In the genomic region with DNA sequence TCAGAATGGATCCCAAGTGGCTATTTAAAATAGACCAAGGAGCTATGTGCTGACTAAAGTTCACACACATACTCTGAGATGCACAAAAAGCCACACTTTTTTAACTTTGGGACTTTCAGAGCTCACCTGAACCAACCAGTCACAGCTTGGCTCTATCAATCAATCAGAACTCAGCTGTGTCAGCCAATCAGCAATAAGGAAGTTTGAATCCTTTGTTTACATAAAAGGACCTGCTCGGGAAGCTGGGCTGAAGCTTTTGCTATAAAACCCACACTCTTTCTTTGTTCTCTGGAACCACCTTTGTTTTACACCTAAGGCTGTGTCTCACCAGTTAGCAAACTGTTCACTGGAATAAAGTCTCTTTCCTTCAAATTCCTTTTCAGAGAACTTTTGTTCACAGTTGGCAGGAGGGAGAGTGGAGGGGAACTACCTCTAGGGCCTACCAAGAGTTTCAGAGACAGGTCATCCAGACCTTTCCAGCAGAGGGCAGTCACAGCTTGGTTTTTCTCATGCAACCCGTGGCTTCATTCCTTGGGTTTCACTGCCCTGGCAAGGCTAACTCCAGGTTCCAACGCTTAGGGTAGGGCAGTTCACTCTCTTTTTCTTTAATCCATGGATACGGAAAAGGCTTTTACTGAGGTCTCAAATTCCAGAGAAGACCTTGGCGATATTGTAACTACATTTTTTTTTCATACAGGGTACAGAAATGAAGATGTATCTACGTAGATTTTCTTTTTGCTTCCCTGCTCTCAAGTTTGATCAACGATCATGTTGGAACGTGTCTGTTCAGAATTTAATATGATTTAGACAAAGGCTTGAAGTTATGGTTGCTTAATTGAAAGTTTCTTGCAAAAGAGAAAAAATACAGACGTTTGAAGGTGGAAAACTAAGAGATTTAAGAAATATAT, we compare ENCODE assay signal across 8 cellular contexts.
A peak's percentile ranks its signal among the peaks of the same experiment; 100 is the strongest.
DNase-seq lines count a peak whose midpoint lies in the region; FAIRE-seq and TF ChIP-seq lines count a peak whose summit lies in the region.

No MANE protein-coding gene starts in this region.

- peak; percentile 86 for FAIRE-seq in H54 (lab: Jason Lieb, UNC)

- no peaks in the 10 kb centered on the region for H3K27me3 ChIP-seq in MM.1S (replicated peaks; ENCODE audit: insufficient read depth, low read length)
- H3K27me3 ChIP-seq in ovary = no peaks in the 10 kb centered on the region
- no peaks in the 10 kb centered on the region for H3K27me3 ChIP-seq in tibial nerve

- H3K4me3 ChIP-seq in MM.1S (ENCODE audit: low read length) = peak overlapping the region; percentile 48
- H3K4me3 ChIP-seq in ovary = no peak overlapping the region
- no peak overlapping the region for H3K4me3 ChIP-seq in tibial nerve

- no peak overlapping the region for H3K27ac Mint-ChIP-seq in activated naive CD4-positive, alpha-beta T cell treated with anti-CD3 and anti-CD28 coated beads, Interleukin-2, amount 10 ng/mL, durations not matched to agents 7 days and 5 days

- WGBS in ovary, 3 donors = 31 to 35% (median 32%) methylated on average over 9 of the region's 9 CpGs
- 41 to 43% methylated on average over 9 of the region's 9 CpGs for WGBS in tibial nerve, 2 donors

- H3K4me1 ChIP-seq in MM.1S (ENCODE audit: low read length) (peaks cover 13% of the 10 kb centered on the region), ovary (ENCODE audit: insufficient read depth) (no peaks in the 10 kb centered on the region), tibial nerve (peaks cover 0 to 4% (median 0%) of the 10 kb centered on the region in 4 donors)

- peak; percentile 72 for DNase-seq in ELR (ENCODE audit: low read depth)
- peak; percentile 22 for DNase-seq in H54 (ENCODE audit: insufficient read length, low spot score)
- peak; percentile 84 for DNase-seq in MM.1S
- peak; percentile 90 for DNase-seq in SK-MEL-5 (ENCODE audit: low read depth, low spot score)
- peak; percentile 86 for DNase-seq in activated naive CD4-positive, alpha-beta T cell treated with anti-CD3 and anti-CD28 coated beads, Interleukin-2, amount 10 ng/mL, durations not matched to agents 7 days and 5 days
- DNase-seq in germinal center (ENCODE audit: low spot score) = peak; percentile 58
- DNase-seq in ovary = peak; percentile 73 to 80 (median 77)
- DNase-seq in tibial nerve (ENCODE audit: low spot score in 2 of 2) = peak; percentile 56 to 87

- no peaks in the 10 kb centered on the region for H3K9me3 ChIP-seq in MM.1S (replicated peaks; ENCODE audit: insufficient read depth, low read length)
- H3K9me3 ChIP-seq in ovary = no peaks in the 10 kb centered on the region
- no peaks in the 10 kb centered on the region for H3K9me3 ChIP-seq in tibial nerve

- peaks cover 6% of the 10 kb centered on the region for H3K9me3 Mint-ChIP-seq in activated naive CD4-positive, alpha-beta T cell treated with anti-CD3 and anti-CD28 coated beads, Interleukin-2, amount 10 ng/mL, durations not matched to agents 7 days and 5 days

- H3K4me3 Mint-ChIP-seq in activated naive CD4-positive, alpha-beta T cell treated with anti-CD3 and anti-CD28 coated beads, Interleukin-2, amount 10 ng/mL, durations not matched to agents 7 days and 5 days = no peak overlapping the region

- H4K20me1 ChIP-seq in MM.1S (ENCODE audit: insufficient read depth, low read length) = no peaks in the 10 kb centered on the region

- TF ChIP-seq POLR2A in H54 (IDR thresholded peaks at IDR 0.05; ENCODE audit: low read depth, low read length) (no peak), ovary (IDR thresholded peaks at IDR 0.05) (no peak), tibial nerve (IDR thresholded peaks at IDR 0.05) (no peak)

- H3K9me2 ChIP-seq in MM.1S (replicated peaks; ENCODE audit: insufficient read depth, low read length) = no peaks in the 10 kb centered on the region

- CTCF ChIA-PET in activated naive CD4-positive, alpha-beta T cell treated with anti-CD3 and anti-CD28 coated beads, Interleukin-2, amount 10 ng/mL, durations not matched to agents 7 days and 5 days (lab: Charles Lee) = interaction anchor here (0.6 to 4.8 kb wide), 40 partner anchors 9 to 668 kb away, joined by 3 to 101 read pairs (median 4); a partner anchor contains a TSS

- in situ Hi-C loops in SK-MEL-5 (cut with HindIII; ENCODE audit: low pct_unique_long_range_greater_than_20kb, low sequenced_read_pairs) = no loop called here

- TF ChIP-seq EP300 in ovary (IDR thresholded peaks at IDR 0.05) (no peak), tibial nerve (IDR thresholded peaks at IDR 0.05) (no peak)

- H3K36me3 Mint-ChIP-seq in activated naive CD4-positive, alpha-beta T cell treated with anti-CD3 and anti-CD28 coated beads, Interleukin-2, amount 10 ng/mL, durations not matched to agents 7 days and 5 days = peaks cover 4% of the 10 kb centered on the region

- peak overlapping the region; percentile 80 for H3K4me2 ChIP-seq in MM.1S (ENCODE audit: low read depth, low read length)

- no peaks in the 10 kb centered on the region for H3F3A ChIP-seq in MM.1S (ENCODE audit: insufficient read depth, low read length)

- H3K27ac ChIP-seq in MM.1S (ENCODE audit: low read length) (no peak overlapping the region), ovary (no peak overlapping the region), tibial nerve (no peak overlapping the region)

- peak overlapping the region; percentile 29; the same call in 1 of the 2 replicates for H3K9ac ChIP-seq in MM.1S (ENCODE audit: low read length)

- H2AFZ ChIP-seq in MM.1S (ENCODE audit: low read length) = peak overlapping the region; percentile 68

- H3K36me3 ChIP-seq in MM.1S (replicated peaks; ENCODE audit: insufficient read depth, low read length) = no peaks in the 10 kb centered on the region
- no peaks in the 10 kb centered on the region for H3K36me3 ChIP-seq in ovary
- no peaks in the 10 kb centered on the region for H3K36me3 ChIP-seq in tibial nerve

- no peaks in the 10 kb centered on the region for H3K79me2 ChIP-seq in MM.1S (ENCODE audit: low read length)

- intact Hi-C loops in ovary (cut with DNase I) = loop anchor here in 3 of 4 donors (2.0 to 5.0 kb wide), 2 partner anchors 205 to 208 kb away; no protein-coding TSS in a partner anchor

- H3K4me1 Mint-ChIP-seq in activated naive CD4-positive, alpha-beta T cell treated with anti-CD3 and anti-CD28 coated beads, Interleukin-2, amount 10 ng/mL, durations not matched to agents 7 days and 5 days = peaks cover 8% of the 10 kb centered on the region

- TF ChIP-seq CTCF in MM.1S (IDR thresholded peaks at IDR 0.05; ENCODE audit: low read length) (peak; percentile 84), ovary (IDR thresholded peaks at IDR 0.05) (peak; percentile 57 to 74 (median 64)), tibial nerve (IDR thresholded peaks at IDR 0.05) (peak; percentile 49 to 78 (median 62))

- H3K27me3 Mint-ChIP-seq in activated naive CD4-positive, alpha-beta T cell treated with anti-CD3 and anti-CD28 coated beads, Interleukin-2, amount 10 ng/mL, durations not matched to agents 7 days and 5 days = peaks cover 7% of the 10 kb centered on the region

Comparison
In these comparisons a context has a peak if more than half of its experiments do, and no peak if none do; other contexts are left out.
1. DNase-seq: peak in every context shown above with its lines; median percentile 90 in SK-MEL-5; 86 in activated naive CD4-positive, alpha-beta T cell treated with anti-CD3 and anti-CD28 coated beads, Interleukin-2, amount 10 ng/mL, durations not matched to agents 7 days and 5 days; 84 in MM.1S; 77 in ovary; 72 in ELR; 72 in tibial nerve; 58 in germinal center; 22 in H54.